ENCODE assay signal across 8 cellular contexts in genomic region chr14:106691601-106692291, GRCh38.
DNase-seq lines count a peak whose midpoint lies in the region; ATAC-seq and TF ChIP-seq lines count a peak whose summit lies in the region.

No MANE protein-coding gene starts in this region.

- H3K9ac ChIP-seq in MM.1S (ENCODE audit: low read length) (no peak overlapping the region), mesendoderm (ENCODE audit: low read length) (no peak overlapping the region)

- H3K4me2 ChIP-seq in MM.1S (ENCODE audit: low read depth, low read length) (no peak overlapping the region), mesendoderm (ENCODE audit: low read length) (no peak overlapping the region)

- TF ChIP-seq EP300 in tibial nerve (IDR thresholded peaks at IDR 0.05), result no peak

- no peak overlapping the region for H3K56ac ChIP-seq in mesendoderm (ENCODE audit: low read length)

- H3K9me3 Mint-ChIP-seq in activated T-cell treated with anti-CD3 and anti-CD28 coated beads, Interleukin-2, amount 50 U/mL, for 24 hours, result no peaks in the 10 kb centered on the region

- no peak overlapping the region for H3K4me3 Mint-ChIP-seq in activated T-cell treated with anti-CD3 and anti-CD28 coated beads, Interleukin-2, amount 50 U/mL, for 24 hours

- H3K36me3 Mint-ChIP-seq in activated T-cell treated with anti-CD3 and anti-CD28 coated beads, Interleukin-2, amount 50 U/mL, for 24 hours (ENCODE audit: low read depth), result no peaks in the 10 kb centered on the region

- no peaks in the 10 kb centered on the region for H3K27me3 ChIP-seq in MM.1S (replicated peaks; ENCODE audit: insufficient read depth, low read length)
- no peaks in the 10 kb centered on the region for H3K27me3 ChIP-seq in mesendoderm (ENCODE audit: insufficient read depth, low read length, poor library complexity)
- H3K27me3 ChIP-seq in tibial nerve, result no peaks in the 10 kb centered on the region

- DNase-seq in MM.1S (peak; percentile 87), mesendoderm (peak; percentile 2), NCI-H1092 treated with DMSO at 0.1 percent for 48 hours (lab: John Stamatoyannopoulos, UW) (no peak), tibial nerve (ENCODE audit: low spot score in 2 of 2) (no peak)
- DNase-seq in activated T-cell treated with anti-CD3 and anti-CD28 coated beads, Interleukin-2, amount 50 U/mL, for 24 hours, result peak; percentile 78

- H2BK120ac ChIP-seq in mesendoderm (ENCODE audit: low read depth, low read length), result no peak overlapping the region

- H4K20me1 ChIP-seq in MM.1S (ENCODE audit: insufficient read depth, low read length), result no peaks in the 10 kb centered on the region

- TF ChIP-seq CTCF in GM12872 (IDR thresholded peaks at IDR 0.05; ENCODE audit: insufficient read depth, low read depth, low read length) (peak; percentile 97), MM.1S (IDR thresholded peaks at IDR 0.05; ENCODE audit: low read length) (peak; percentile 83), tibial nerve (IDR thresholded peaks at IDR 0.05) (peak in 2 of 5 experiments; percentile 5 to 7)

- no peak overlapping the region for H2AFZ ChIP-seq in MM.1S (ENCODE audit: low read length)

- H3K9me3 ChIP-seq in MM.1S (replicated peaks; ENCODE audit: insufficient read depth, low read length), result no peaks in the 10 kb centered on the region
- no peaks in the 10 kb centered on the region for H3K9me3 ChIP-seq in tibial nerve

- TF ChIP-seq POLR2A in tibial nerve (IDR thresholded peaks at IDR 0.05), result no peak

- H3K4me1 ChIP-seq in MM.1S (ENCODE audit: low read length) (no peaks in the 10 kb centered on the region), mesendoderm (ENCODE audit: control insufficient read depth, low read depth, low read length) (no peaks in the 10 kb centered on the region), tibial nerve (no peaks in the 10 kb centered on the region)

- no peaks in the 10 kb centered on the region for H3K9me2 ChIP-seq in MM.1S (replicated peaks; ENCODE audit: insufficient read depth, low read length)

- H3K36me3 ChIP-seq in MM.1S (replicated peaks; ENCODE audit: insufficient read depth, low read length) (no peaks in the 10 kb centered on the region), mesendoderm (ENCODE audit: control insufficient read depth, insufficient read depth, low read length) (no peaks in the 10 kb centered on the region), tibial nerve (no peaks in the 10 kb centered on the region)

- peak; percentile 68 for ATAC-seq in GM21737 (IDR thresholded peaks at IDR 0.05; ENCODE audit: unreplicated experiment)
- ATAC-seq in GM19023 (IDR thresholded peaks at IDR 0.05; ENCODE audit: unreplicated experiment), result no peak

- H3K27me3 Mint-ChIP-seq in activated T-cell treated with anti-CD3 and anti-CD28 coated beads, Interleukin-2, amount 50 U/mL, for 24 hours, result peaks cover 4% of the 10 kb centered on the region

- H4K5ac ChIP-seq in mesendoderm (ENCODE audit: low read length), result no peak overlapping the region

- no peak overlapping the region for H3K18ac ChIP-seq in mesendoderm (ENCODE audit: low read length)

- no peak overlapping the region for H2AK5ac ChIP-seq in mesendoderm (ENCODE audit: low read length)

- H2BK15ac ChIP-seq in mesendoderm (replicated peaks; ENCODE audit: low read depth), result no peak overlapping the region

- H3K79me1 ChIP-seq in mesendoderm (ENCODE audit: low read length), result no peaks in the 10 kb centered on the region

- H4K8ac ChIP-seq in mesendoderm (ENCODE audit: low read depth, low read length), result no peak overlapping the region

- H3K27ac Mint-ChIP-seq in activated T-cell treated with anti-CD3 and anti-CD28 coated beads, Interleukin-2, amount 50 U/mL, for 24 hours, result no peak overlapping the region

- H2BK5ac ChIP-seq in mesendoderm (ENCODE audit: low read length), result no peak overlapping the region

- no peaks in the 10 kb centered on the region for H3F3A ChIP-seq in MM.1S (ENCODE audit: insufficient read depth, low read length)

- H3K79me2 ChIP-seq in MM.1S (ENCODE audit: low read length), result no peaks in the 10 kb centered on the region
- H3K79me2 ChIP-seq in mesendoderm (ENCODE audit: control insufficient read depth, insufficient read depth, low read length), result no peaks in the 10 kb centered on the region

- H3K27ac ChIP-seq in MM.1S (ENCODE audit: low read length), result no peak overlapping the region
- no peak overlapping the region for H3K27ac ChIP-seq in mesendoderm (ENCODE audit: low read depth, low read length)
- H3K27ac ChIP-seq in tibial nerve, result no peak overlapping the region

- no peak overlapping the region for H3K4ac ChIP-seq in mesendoderm (ENCODE audit: low read depth, low read length)

- WGBS in mesendoderm (ENCODE audit: extremely low coverage, insufficient coverage, low lambda C conversion rate), result no CpG with 5 or more reads among the region's 13 CpGs
- 77 to 87% methylated on average over 7 to 12 of the region's 13 CpGs for WGBS in tibial nerve, 2 donors

- H3K4me1 Mint-ChIP-seq in activated T-cell treated with anti-CD3 and anti-CD28 coated beads, Interleukin-2, amount 50 U/mL, for 24 hours (ENCODE audit: low read depth), result peaks cover 20% of the 10 kb centered on the region

- no peak overlapping the region for H3K23ac ChIP-seq in mesendoderm (ENCODE audit: low read length)

- H3K4me3 ChIP-seq in MM.1S (ENCODE audit: low read length), result no peak overlapping the region
- H3K4me3 ChIP-seq in mesendoderm (ENCODE audit: low read length), result no peak overlapping the region
- H3K4me3 ChIP-seq in tibial nerve, result no peak overlapping the region

Comparison
In these comparisons a context has a peak if more than half of its experiments do, and no peak if none do; other contexts are left out.
1. DNase-seq: peak in MM.1S (single experiment), activated T-cell treated with anti-CD3 and anti-CD28 coated beads, Interleukin-2, amount 50 U/mL, for 24 hours (single experiment) and mesendoderm (single experiment); none in NCI-H1092 treated with DMSO at 0.1 percent for 48 hours (single experiment) and tibial nerve (0 of 2).